In the genomic region with DNA sequence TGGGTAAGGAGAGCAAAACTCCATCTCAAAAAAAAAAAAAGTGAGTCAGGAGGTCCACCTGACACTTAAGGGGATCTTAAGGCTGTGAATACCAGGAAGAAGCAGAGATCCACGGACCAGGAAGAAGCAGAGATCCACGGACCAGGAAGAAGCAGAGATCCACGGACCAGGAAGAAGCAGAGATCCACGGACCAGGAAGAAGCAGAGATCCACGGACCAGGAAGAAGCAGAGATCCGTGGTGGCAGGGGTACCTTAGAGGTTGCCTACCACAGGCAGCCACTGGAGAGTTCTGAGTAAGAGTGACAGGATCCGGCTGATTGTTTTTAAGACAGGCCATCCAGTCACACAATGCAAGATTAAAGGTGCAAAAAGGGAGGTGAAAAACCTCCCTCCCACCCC, we compare ENCODE assay signal across 4 cellular contexts. TPM values are rescaled to one million over a fixed set of nuclear protein-coding genes. Genes with fewer than 3 reads are reported as not detected.
"Had no signal": no experiment of that assay in that cellular context is flagged by ENCODE, and none has a peak within 500 bp of the region (broad histone marks: within the 10 kb centered on the region; RNA-seq: fewer than 3 reads in every experiment).

No MANE protein-coding gene starts in this region.

RNA-seq across cellular contexts. Expression of gene PFN3, which starts 20.0 kb away (rescaled TPM):
- total RNA-seq: LHCN-M2, M059J, MCF 10A, NCI-H460 had no signal

RNA-seq across cellular contexts. Expression of gene SLC34A1, which starts 36.2 kb away (rescaled TPM):
- total RNA-seq: LHCN-M2, MCF 10A, NCI-H460 had no signal
